ENCODE assay signal across 27 cellular contexts in genomic region chr9:124439661-124440243, GRCh38. TPM values are rescaled to one million over a fixed set of nuclear protein-coding genes. Genes with fewer than 3 reads are reported as not detected.
"Had no signal": no experiment of that assay in that cellular context is flagged by ENCODE, and none has a peak within 500 bp of the region (broad histone marks: within the 10 kb centered on the region; RNA-seq: fewer than 3 reads in every experiment).

No MANE protein-coding gene starts in this region.

- H3K4me3 Mint-ChIP-seq: activated CD4-positive, alpha-beta memory T cell treated with anti-CD3 and anti-CD28 coated beads, Interleukin-2, amount 10 ng/mL, durations not matched to agents 7 days and 5 days; activated CD4-positive, alpha-beta T cell treated with anti-CD3 and anti-CD28 coated beads for 36 hours; activated T-cell treated with anti-CD3 and anti-CD28 coated beads, Interleukin-2, amount 50 U/mL, for 72 hours had no signal

- H3K27me3 ChIP-seq: brain microvascular endothelial cell, cardiac muscle cell, MG63 had no signal

- H3K4me1 Mint-ChIP-seq: activated CD4-positive, alpha-beta memory T cell treated with anti-CD3 and anti-CD28 coated beads, Interleukin-2, amount 10 ng/mL, durations not matched to agents 7 days and 5 days; activated CD4-positive, alpha-beta T cell treated with anti-CD3 and anti-CD28 coated beads for 36 hours had no signal

- DNase-seq: activated CD4-positive, alpha-beta memory T cell treated with anti-CD3 and anti-CD28 coated beads, Interleukin-2, amount 10 ng/mL, durations not matched to agents 7 days and 5 days; activated CD4-positive, alpha-beta T cell treated with anti-CD3 and anti-CD28 coated beads for 36 hours; activated CD4-positive, alpha-beta T cell treated with anti-CD3 and anti-CD28 coated beads, Interleukin-2, amount 50 U/mL, for 1 hour; activated naive CD4-positive, alpha-beta T cell treated with Interleukin-2 at 50 U/mL for 16 hours; activated T-cell treated with anti-CD3 and anti-CD28 coated beads for 4 hours; activated T-cell treated with anti-CD3 and anti-CD28 coated beads, Interleukin-2, amount 50 U/mL, for 72 hours; brain microvascular endothelial cell; MG63; MV-4-11; NCI-H1092 treated with DMSO at 0.1 percent for 48 hours; NCI-H1417 treated with DMSO at 0.1 percent for 48 hours; NCI-H1694 treated with DMSO at 0.1 percent for 48 hours; NCI-H2081; NCI-H510A treated with DMSO at 0.1 percent for 48 hours; NCI-H69; NK-92 treated with Interleukin-12 subunit alpha and Interleukin-12 subunit beta, amount 100 ng/mL, for 24 hours; OCI-M1; RPMI8226; T-helper 1 cell had no signal

- ATAC-seq: activated CD4-positive, alpha-beta T cell treated with anti-CD3 and anti-CD28 coated beads for 36 hours; activated naive CD4-positive, alpha-beta T cell treated with anti-CD3 and anti-CD28 coated beads, Interleukin-2, amount 50 U/mL, for 72 hours; activated T-cell treated with anti-CD3 and anti-CD28 coated beads, Interleukin-2, amount 50 U/mL, for 72 hours; Panc1; Right ventricle myocardium inferior had no signal

- H3K9me3 Mint-ChIP-seq: activated CD4-positive, alpha-beta memory T cell treated with anti-CD3 and anti-CD28 coated beads, Interleukin-2, amount 10 ng/mL, durations not matched to agents 7 days and 5 days; activated naive CD4-positive, alpha-beta T cell treated with anti-CD3 and anti-CD28 coated beads, Interleukin-2, amount 50 U/mL, for 72 hours; activated T-cell treated with anti-CD3 and anti-CD28 coated beads, Interleukin-2, amount 50 U/mL, for 72 hours had no signal

- H3K9me3 ChIP-seq: MG63 had no signal

- H3K4me3 ChIP-seq: cardiac muscle cell, MG63, SK-N-MC had no signal

- H3K27ac ChIP-seq: brain microvascular endothelial cell, cardiac muscle cell, SK-N-MC, VCaP had no signal

- H3K27ac Mint-ChIP-seq: activated CD4-positive, alpha-beta memory T cell treated with anti-CD3 and anti-CD28 coated beads, Interleukin-2, amount 10 ng/mL, durations not matched to agents 7 days and 5 days; activated CD4-positive, alpha-beta T cell treated with anti-CD3 and anti-CD28 coated beads for 36 hours; activated naive CD4-positive, alpha-beta T cell treated with anti-CD3 and anti-CD28 coated beads, Interleukin-2, amount 50 U/mL, for 72 hours; activated T-cell treated with anti-CD3 and anti-CD28 coated beads, Interleukin-2, amount 50 U/mL, for 72 hours had no signal

- H3K36me3 ChIP-seq: brain microvascular endothelial cell, cardiac muscle cell, MG63 had no signal

RNA-seq across cellular contexts. Expression of gene ADGRD2, which starts 10.5 kb away (rescaled TPM):
- total RNA-seq: activated CD4-positive, alpha-beta memory T cell treated with anti-CD3 and anti-CD28 coated beads, Interleukin-2, amount 10 ng/mL, durations not matched to agents 7 days and 5 days; activated CD4-positive, alpha-beta T cell treated with anti-CD3 and anti-CD28 coated beads for 36 hours; activated CD8-positive, alpha-beta memory T cell treated with anti-CD3 and anti-CD28 coated beads for 36 hours; activated naive CD4-positive, alpha-beta T cell treated with anti-CD3 and anti-CD28 coated beads, Interleukin-2, amount 50 U/mL, for 72 hours; activated T-cell treated with anti-CD3 and anti-CD28 coated beads, Interleukin-2, amount 50 U/mL, for 72 hours; cardiac muscle cell; Right ventricle myocardium inferior; T-helper 2 cell treated with Interferon-gamma antibody and Interleukin-4, amounts not matched to agents 100 ng/mL and 5 ng/mL, for 36 hours had no signal
